20 cellular contexts compared by ENCODE assay signal in the genomic region with DNA sequence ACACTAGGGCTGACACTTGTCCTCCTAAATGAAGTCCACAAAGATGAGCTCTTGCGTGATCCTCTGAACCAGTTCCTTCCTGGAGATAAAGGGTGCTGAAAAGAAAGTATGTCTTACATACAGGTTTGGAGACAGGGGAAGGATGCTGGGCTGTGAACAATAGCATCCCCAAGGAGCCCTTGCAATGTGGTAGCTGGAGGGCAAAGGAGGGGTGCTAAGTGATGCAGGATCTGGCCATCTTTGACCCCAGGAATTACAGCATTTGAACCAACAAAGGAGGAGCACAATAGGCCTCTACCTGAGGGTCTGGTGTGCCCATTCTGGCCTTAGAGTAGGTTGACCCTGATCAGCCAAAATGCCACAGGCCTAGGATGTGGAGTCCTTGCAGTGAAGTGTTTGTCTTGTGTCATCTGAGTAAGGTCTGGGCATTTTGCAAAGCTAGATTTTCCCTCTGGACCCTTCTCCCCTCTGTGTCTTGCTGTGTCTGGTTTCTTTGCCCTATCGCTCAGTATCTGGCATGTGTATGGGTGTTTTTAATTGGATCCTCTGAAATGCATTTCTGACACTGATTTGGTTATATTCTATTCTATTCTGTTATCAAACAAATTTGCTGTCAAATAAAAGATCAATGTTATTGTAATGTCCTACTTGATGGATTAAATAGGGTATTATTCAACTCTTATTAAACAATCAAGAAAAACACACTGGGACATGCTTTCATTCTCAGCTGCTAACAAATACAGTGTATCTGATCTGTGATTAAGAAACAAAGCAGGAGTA.
DNase-seq lines count a peak whose midpoint lies in the region; ATAC-seq, FAIRE-seq and TF ChIP-seq lines count a peak whose summit lies in the region.
"Had no signal": no experiment of that assay in that cellular context is flagged by ENCODE, and none has a peak within 500 bp of the region (broad histone marks: within the 10 kb centered on the region; RNA-seq: fewer than 3 reads in every experiment).

No MANE protein-coding gene starts in this region.

- H3K27me3 Mint-ChIP-seq in mesothelial cell of epicardium (ENCODE audit: low read depth): no peaks in the 10 kb centered on the region

- H3K36me3 ChIP-seq in HEK293 (ENCODE audit: control insufficient read depth in 2 of 2, insufficient read depth in 1 of 2, low read length in 2 of 2): no peaks in the 10 kb centered on the region
- H3K36me3 ChIP-seq in bronchial epithelial cell (ENCODE audit: control insufficient read depth, insufficient read depth, low read length): no peaks in the 10 kb centered on the region
- no peaks in the 10 kb centered on the region for H3K36me3 ChIP-seq in thoracic aorta
- H3K36me3 ChIP-seq: HAP-1 had no signal

- H3K27me3 ChIP-seq in bronchial epithelial cell (ENCODE audit: control insufficient read depth, insufficient read depth, low read length) (no peaks in the 10 kb centered on the region), thoracic aorta (replicated peaks; ENCODE audit: insufficient read depth) (no peaks in the 10 kb centered on the region)

- no peak for DNase-seq in bronchial epithelial cell (ENCODE audit: low read depth)
- DNase-seq in mesothelial cell of epicardium (ENCODE audit: low spot score in 2 of 2, unreplicated experiment in 2 of 2): no peak
- no peak for DNase-seq in thoracic aorta (ENCODE audit: low spot score)
- no peak for DNase-seq in activated effector memory CD4-positive, alpha-beta T cell treated with anti-CD3 and anti-CD28 coated beads, Interleukin-2, amount 50 U/mL, for 16 hours
- no peak for DNase-seq in DMS53 treated with DMSO at 0.1 percent for 48 hours (lab: John Stamatoyannopoulos, UW; ENCODE audit: unreplicated experiment)
- DNase-seq in OCI-M2 (lab: John Stamatoyannopoulos, UW; ENCODE audit: unreplicated experiment): no peak
- DNase-seq: ACHN, GF-D8, MM.1S, NCI-H1092, NCI-H1694 treated with DMSO at 0.1 percent for 48 hours, NCI-H2107, NCI-H510A treated with DMSO at 0.1 percent for 48 hours, NCI-H82, OCI-M1, RPMI8226 had no signal

- H3K27ac ChIP-seq in HEK293 (ENCODE audit: extremely low read depth, low read depth, low read length): peak overlapping the region; percentile 11; the same call in 1 of the 2 replicates
- no peak overlapping the region for H3K27ac ChIP-seq in thoracic aorta

- H3K4me3 ChIP-seq in HEK293 (ENCODE audit: low read depth, low read length): no peak overlapping the region
- no peak overlapping the region for H3K4me3 ChIP-seq in bronchial epithelial cell (ENCODE audit: low read depth, low read length)
- H3K4me3 ChIP-seq in thoracic aorta: peak overlapping the region; percentile 18
- H3K4me3 ChIP-seq: HAP-1 had no signal

- CTCF ChIA-PET in HEK293 (lab: Yijun Ruan, JAX): no interaction called here

- H3K4me1 Mint-ChIP-seq in mesothelial cell of epicardium: peaks cover 45% of the 10 kb centered on the region
- H3K4me1 Mint-ChIP-seq: CD14-positive monocyte had no signal

- H3K4me3 Mint-ChIP-seq in mesothelial cell of epicardium: peak overlapping the region; percentile 41
- H3K4me3 Mint-ChIP-seq: CD14-positive monocyte had no signal

- H3K27ac Mint-ChIP-seq in mesothelial cell of epicardium: peak overlapping the region; percentile 53

- no peaks in the 10 kb centered on the region for H3K36me3 Mint-ChIP-seq in mesothelial cell of epicardium
- H3K36me3 Mint-ChIP-seq: CD14-positive monocyte had no signal

- POLR2A ChIA-PET in HEK293 (lab: Yijun Ruan, JAX): no interaction called here

- TF ChIP-seq CTCF in HEK293 (tag by site-specific recombination; IDR thresholded peaks at IDR 0.05) (no peak), bronchial epithelial cell (IDR thresholded peaks at IDR 0.05; ENCODE audit: insufficient read depth, low read length, severe bottlenecking) (no peak), mesothelial cell of epicardium (IDR thresholded peaks at IDR 0.05; ENCODE audit: unreplicated experiment) (no peak), thoracic aorta (IDR thresholded peaks at IDR 0.05) (no peak)

- FAIRE-seq in bronchial epithelial cell (lab: Jason Lieb, UNC): peak; percentile 58

- no peaks in the 10 kb centered on the region for H3K9me3 ChIP-seq in HEK293 (ENCODE audit: control insufficient read depth, insufficient read depth, low read depth, low read length)
- H3K9me3 ChIP-seq in thoracic aorta: no peaks in the 10 kb centered on the region
- H3K9me3 ChIP-seq: HAP-1 had no signal

- H3K4me1 ChIP-seq in HEK293 (ENCODE audit: control insufficient read depth, insufficient read depth, low read length) (peaks cover 13% of the 10 kb centered on the region), thoracic aorta (ENCODE audit: control insufficient read depth in 1 of 2, low read depth in 2 of 2) (no peaks in the 10 kb centered on the region)
- H3K4me1 ChIP-seq: HAP-1 had no signal

- H3K9me3 Mint-ChIP-seq in mesothelial cell of epicardium: no peaks in the 10 kb centered on the region

- ATAC-seq in thoracic aorta (ENCODE audit: insufficient number of reproducible peaks, low FRiP score, low read depth) (no peak), HG02981 (IDR thresholded peaks at IDR 0.05; ENCODE audit: unreplicated experiment) (no peak)

TF ChIP-seq in HEK293, 187 proteins besides CTCF, POLR2A, EP300 and RAD21:
- TF ChIP-seq ZNF530 (tag by site-specific recombination; IDR thresholded peaks at IDR 0.05; ENCODE audit: low read depth) (no peak), YY1 (tag by site-specific recombination; IDR thresholded peaks at IDR 0.05) (no peak), ZNF449 (tag by site-specific recombination; IDR thresholded peaks at IDR 0.05) (peak; percentile 12; the same call in 1 of the 2 replicates), ZNF610 (tag by site-specific recombination; IDR thresholded peaks at IDR 0.05; ENCODE audit: borderline replicate concordance) (no peak), ZBTB17 (tag by site-specific recombination; IDR thresholded peaks at IDR 0.05) (no peak)
